ENCODE assay signal across 9 cellular contexts in the genomic region with DNA sequence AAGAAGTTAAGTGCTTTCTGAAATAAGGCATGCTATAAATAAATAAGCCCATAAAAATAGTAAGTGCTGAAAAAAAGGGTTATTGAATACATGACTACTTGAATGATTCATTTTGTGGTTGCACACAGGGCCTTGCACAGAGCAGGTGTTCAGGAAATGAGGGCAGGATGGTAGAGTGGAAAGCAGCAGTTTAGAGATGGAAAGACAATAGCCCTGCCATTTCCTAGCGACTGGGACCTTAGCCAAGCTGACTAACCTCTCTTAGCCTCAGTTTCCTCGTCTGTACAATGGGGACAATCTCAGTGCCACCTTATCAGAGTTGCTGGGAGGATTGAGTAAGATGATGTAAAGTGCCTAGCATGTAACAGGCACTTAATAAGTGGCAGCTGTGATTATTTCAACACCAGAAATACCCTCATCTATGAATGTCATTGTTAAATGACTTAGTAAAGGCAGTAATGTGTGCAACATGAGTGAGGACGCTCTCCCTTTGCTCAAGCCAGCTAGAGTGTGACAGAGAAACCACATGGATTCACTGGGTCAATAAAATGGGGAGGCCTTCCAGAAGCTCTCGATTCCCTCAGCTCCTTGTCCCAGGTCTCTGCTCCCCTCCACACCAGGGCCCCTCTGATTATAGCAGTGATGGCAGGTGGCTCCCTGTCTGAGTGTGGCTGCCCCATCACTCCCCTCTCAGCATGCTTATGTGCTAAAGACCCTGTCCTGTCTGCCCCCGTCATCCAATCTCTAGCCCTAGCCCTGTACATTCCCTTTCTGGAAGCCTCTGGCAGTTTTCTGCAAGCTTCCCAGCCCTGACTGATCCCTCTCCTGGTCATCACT. TPM values are rescaled to one million over a fixed set of nuclear protein-coding genes. Genes with fewer than 3 reads are reported as not detected.
DNase-seq lines count a peak whose midpoint lies in the region; ATAC-seq, FAIRE-seq and TF ChIP-seq lines count a peak whose summit lies in the region.
"Had no signal": no experiment of that assay in that cellular context is flagged by ENCODE, and none has a peak within 500 bp of the region (broad histone marks: within the 10 kb centered on the region; RNA-seq: fewer than 3 reads in every experiment).

No MANE protein-coding gene starts in this region.

- no peaks in the 10 kb centered on the region for H3K79me2 ChIP-seq in DND-41 (ENCODE audit: insufficient read depth, low read length)
- H3K79me2 ChIP-seq: parathyroid adenoma had no signal

- H3K27me3 ChIP-seq in DND-41 (ENCODE audit: insufficient read depth, low read length, poor library complexity) (no peaks in the 10 kb centered on the region), ascending aorta (no peaks in the 10 kb centered on the region)

- peak overlapping the region; percentile 65 to 72 for H3K27ac Mint-ChIP-seq in natural killer cell

- no peaks in the 10 kb centered on the region for H3K9me3 Mint-ChIP-seq in natural killer cell

- H3K4me2 ChIP-seq in DND-41 (ENCODE audit: insufficient read depth, low read length), result no peak overlapping the region

- H3K27me3 Mint-ChIP-seq in natural killer cell (ENCODE audit: low read depth in 2 of 2), result no peaks in the 10 kb centered on the region

- H3K4me1 ChIP-seq in DND-41 (ENCODE audit: insufficient read depth, low read length) (peaks cover 54% of the 10 kb centered on the region), ascending aorta (peaks cover 7 to 40% of the 10 kb centered on the region in 2 donors), kidney (ENCODE audit: control insufficient read depth in 1 of 2, insufficient read depth in 1 of 2, low read depth in 1 of 2, low read length in 2 of 2) (no peaks in the 10 kb centered on the region)
- H3K4me1 ChIP-seq: parathyroid adenoma had no signal

- no peaks in the 10 kb centered on the region for H3K36me3 Mint-ChIP-seq in natural killer cell

- peaks cover 15 to 24% of the 10 kb centered on the region in 2 donors for H3K4me1 Mint-ChIP-seq in natural killer cell

- no peak overlapping the region for H3K4me3 ChIP-seq in DND-41 (ENCODE audit: low read depth in 1 of 2, low read length in 2 of 2)
- H3K4me3 ChIP-seq in ascending aorta, result no peak overlapping the region
- H3K4me3 ChIP-seq in kidney (ENCODE audit: low read length in 2 of 2), result no peak overlapping the region

- no peaks in the 10 kb centered on the region for H4K20me1 ChIP-seq in DND-41 (ENCODE audit: insufficient read depth, low read length)

- intact Hi-C loops in ascending aorta (cut with DNase I) (no loop called here), natural killer cell (cut with micrococcal nuclease) (loop anchor here (2.0 kb wide), 1 partner anchor 32 kb away; no protein-coding TSS in a partner anchor), kidney (cut with DNase I) (no loop called here)

- H3K9me3 ChIP-seq in DND-41 (ENCODE audit: insufficient read depth, low read length, severe bottlenecking) (no peaks in the 10 kb centered on the region), ascending aorta (no peaks in the 10 kb centered on the region), kidney (ENCODE audit: control insufficient read depth in 1 of 2, low read length in 2 of 2) (no peaks in the 10 kb centered on the region)

- TF ChIP-seq CTCF in DND-41 (IDR thresholded peaks at IDR 0.05; ENCODE audit: borderline replicate concordance, extremely low read depth, low read length, poor library complexity, severe bottlenecking) (no peak), ascending aorta (IDR thresholded peaks at IDR 0.05) (no peak), natural killer cell (IDR thresholded peaks at IDR 0.05) (no peak), kidney (IDR thresholded peaks at IDR 0.05; ENCODE audit: borderline replicate concordance, extremely low read depth, insufficient read depth) (no peak)

- DNase-seq in DND-41 (peak; percentile 80), SHP77 (lab: John Stamatoyannopoulos, UW) (peak; percentile 31 to 64), ascending aorta (ENCODE audit: low spot score in 2 of 2) (no peak), natural killer cell (no peak), kidney (no peak), NCI-H1048 (lab: John Stamatoyannopoulos, UW) (no peak)

- ATAC-seq in DND-41 (ENCODE audit: insufficient read depth, low read depth), result peak; percentile 69
- ATAC-seq in GM21360 (IDR thresholded peaks at IDR 0.05; ENCODE audit: unreplicated experiment), result peak; percentile 50
- peak; percentile 40 for ATAC-seq in HG03558 (IDR thresholded peaks at IDR 0.05; ENCODE audit: extremely low read depth, unreplicated experiment)
- ATAC-seq in natural killer cell, result peak; percentile 63 to 88 (median 70)

- H2AFZ ChIP-seq in DND-41 (ENCODE audit: low read depth, low read length), result no peak overlapping the region
- H2AFZ ChIP-seq: parathyroid adenoma had no signal

- peak overlapping the region; percentile 32 for H3K4me3 Mint-ChIP-seq in natural killer cell

- no peak for FAIRE-seq in kidney (lab: Jason Lieb, UNC)

- H3K27ac ChIP-seq in DND-41 (ENCODE audit: low read length), result peak overlapping the region; percentile 77
- H3K27ac ChIP-seq in ascending aorta, result peak overlapping the region; percentile 90
- H3K27ac ChIP-seq in kidney (ENCODE audit: low read depth in 2 of 2, low read length in 2 of 2), result no peak overlapping the region
- H3K27ac ChIP-seq: parathyroid adenoma had no signal

- no peaks in the 10 kb centered on the region for H3K36me3 ChIP-seq in DND-41 (ENCODE audit: insufficient read depth, low read length)
- no peaks in the 10 kb centered on the region for H3K36me3 ChIP-seq in ascending aorta
- H3K36me3 ChIP-seq in kidney (ENCODE audit: control insufficient read depth in 1 of 2, insufficient read depth in 2 of 2, low read length in 2 of 2), result no peaks in the 10 kb centered on the region

- H3K9ac ChIP-seq in DND-41 (ENCODE audit: low read depth, low read length), result no peak overlapping the region
- H3K9ac ChIP-seq in kidney (ENCODE audit: low read length in 2 of 2), result no peak overlapping the region
- H3K9ac ChIP-seq: parathyroid adenoma had no signal

RNA-seq across cellular contexts. Expression of a gene that starts 16.0 kb away (rescaled TPM):
- total RNA-seq in ascending aorta (33.0 TPM), natural killer cell (10 to 100 TPM; 34.1 to 54.0 (median 47.8) TPM), kidney (17.4 TPM)
- polyA plus RNA-seq in kidney (ENCODE audit: insufficient read depth, low read depth, low replicate concordance), result 6.9 TPM

RNA-seq across cellular contexts. Expression of a gene that starts 33.6 kb away (rescaled TPM):
- total RNA-seq in ascending aorta (16.7 TPM), natural killer cell (10 to 100 TPM; 23.4 to 33.9 (median 30.5) TPM), kidney (10.9 TPM)
- polyA plus RNA-seq in kidney (ENCODE audit: insufficient read depth, low read depth, low replicate concordance), result 3.1 TPM

RNA-seq across cellular contexts. Expression of a gene that starts 50.2 kb away (rescaled TPM):
- total RNA-seq in ascending aorta (18.2 TPM), natural killer cell (10 to 100 TPM; 24.6 to 41.2 (median 37.1) TPM), kidney (38.3 TPM)
- 17.1 TPM for polyA plus RNA-seq in kidney (ENCODE audit: insufficient read depth, low read depth, low replicate concordance)

Comparison
In these comparisons a context has a peak if more than half of its experiments do, and no peak if none do; other contexts are left out.
1. DNase-seq: peak in DND-41 (single experiment) and SHP77 (2 of 2); none in ascending aorta (0 of 2), natural killer cell (single experiment), kidney (single experiment) and NCI-H1048 (single experiment).
2. H3K27ac ChIP-seq: peak in DND-41 (single experiment) and ascending aorta (2 of 2); none in kidney (0 of 2).
3. Peak in every context shown above with its lines, with median percentiles within 50 percentile points of each other: ATAC-seq.